Comparison of ENCODE assay signal across 6 cellular contexts in the genomic region with DNA sequence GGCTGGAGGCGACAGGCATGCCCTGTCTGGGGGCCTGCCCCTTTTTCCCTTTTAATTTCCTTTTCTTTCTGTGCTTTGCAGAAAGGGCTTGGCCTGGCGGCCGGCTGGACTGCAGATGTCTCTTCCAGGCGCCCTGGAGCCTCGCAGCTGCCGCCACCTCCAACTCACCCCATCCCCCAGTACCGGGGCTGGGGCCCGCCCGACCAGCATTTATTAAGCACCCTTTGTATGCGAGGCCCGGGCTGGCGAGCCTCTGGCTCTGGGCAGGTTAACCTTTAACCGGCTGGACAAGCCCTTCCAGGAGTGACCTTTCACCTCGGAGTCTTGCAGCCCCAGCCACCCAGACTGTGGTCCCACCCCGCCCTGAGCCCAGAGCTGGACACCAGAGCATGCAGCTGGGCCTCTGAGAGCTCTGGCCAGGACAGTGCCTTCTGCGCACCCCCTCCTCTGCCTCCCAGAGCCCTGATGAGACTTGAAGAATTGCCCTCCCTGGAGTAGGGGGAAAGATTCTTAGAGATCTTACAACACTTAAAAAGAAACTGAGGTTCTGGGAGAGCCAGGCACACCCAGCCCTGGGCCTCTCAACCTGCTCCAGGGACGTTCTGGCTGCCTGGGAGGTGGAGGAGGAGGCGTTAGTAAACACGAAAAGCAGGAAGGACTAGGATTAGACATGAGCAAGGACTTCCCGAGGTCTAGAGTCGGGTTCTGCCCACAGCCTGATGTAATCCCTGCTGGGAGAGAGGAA. TPM values are rescaled to one million over a fixed set of nuclear protein-coding genes. Genes with fewer than 3 reads are reported as not detected.
DNase-seq lines count a peak whose midpoint lies in the region; ATAC-seq and TF ChIP-seq lines count a peak whose summit lies in the region.

No MANE protein-coding gene starts in this region.

- peaks cover 70% of the 10 kb centered on the region for H3K27me3 Mint-ChIP-seq in activated naive CD4-positive, alpha-beta T cell treated with anti-CD3 and anti-CD28 coated beads, Interleukin-2, amount 10 ng/mL, durations not matched to agents 7 days and 5 days

- peaks cover 10% of the 10 kb centered on the region for H3K4me1 Mint-ChIP-seq in activated naive CD4-positive, alpha-beta T cell treated with anti-CD3 and anti-CD28 coated beads, Interleukin-2, amount 10 ng/mL, durations not matched to agents 7 days and 5 days

- intact Hi-C loops in prostate gland (cut with DNase I) = loop anchor here (2.0 kb wide), 1 partner anchor 20 kb away; the partner anchor contains the start of gene BABAM1

- CTCF ChIA-PET in activated naive CD4-positive, alpha-beta T cell treated with anti-CD3 and anti-CD28 coated beads, Interleukin-2, amount 10 ng/mL, durations not matched to agents 7 days and 5 days (lab: Charles Lee) = no interaction called here

- H3K4me3 ChIP-seq in duodenal mucosa (ENCODE audit: low read depth in 1 of 2, low read length in 2 of 2) = peak overlapping the region; percentile 61 to 64
- peak overlapping the region; percentile 53 to 87 for H3K4me3 ChIP-seq in prostate gland

- peak overlapping the region; percentile 35 for H3K4me3 Mint-ChIP-seq in activated naive CD4-positive, alpha-beta T cell treated with anti-CD3 and anti-CD28 coated beads, Interleukin-2, amount 10 ng/mL, durations not matched to agents 7 days and 5 days

- TF ChIP-seq CTCF in prostate gland (IDR thresholded peaks at IDR 0.05) = peak in 1 of 4 experiments; percentile 18

- H3K9ac ChIP-seq in duodenal mucosa (ENCODE audit: low read depth in 1 of 2, low read length in 2 of 2) = peak overlapping the region; percentile 43 to 68

- no peak for DNase-seq in activated naive CD4-positive, alpha-beta T cell treated with anti-CD3 and anti-CD28 coated beads, Interleukin-2, amount 10 ng/mL, durations not matched to agents 7 days and 5 days
- no peak for DNase-seq in activated naive CD4-positive, alpha-beta T cell treated with anti-CD3 and anti-CD28 coated beads, Interleukin-2, amount 50 U/mL, for 72 hours (ENCODE audit: low spot score in 2 of 2)
- no peak for DNase-seq in prostate gland (ENCODE audit: low spot score)

- no peak overlapping the region for H3K27ac Mint-ChIP-seq in activated naive CD4-positive, alpha-beta T cell treated with anti-CD3 and anti-CD28 coated beads, Interleukin-2, amount 10 ng/mL, durations not matched to agents 7 days and 5 days
- H3K27ac Mint-ChIP-seq in activated naive CD4-positive, alpha-beta T cell treated with anti-CD3 and anti-CD28 coated beads, Interleukin-2, amount 50 U/mL, for 72 hours = peak overlapping the region in 1 of 2 donors; percentile 62

- no peak for ATAC-seq in activated naive CD4-positive, alpha-beta T cell treated with anti-CD3 and anti-CD28 coated beads, Interleukin-2, amount 50 U/mL, for 72 hours
- ATAC-seq in GM21717 (IDR thresholded peaks at IDR 0.05; ENCODE audit: unreplicated experiment) (no peak), GM21526 (IDR thresholded peaks at IDR 0.05; ENCODE audit: low FRiP score, unreplicated experiment) (no peak)

- H3K27me3 ChIP-seq in duodenal mucosa (ENCODE audit: control insufficient read depth in 1 of 2, insufficient read depth in 2 of 2, low read length in 2 of 2) (no peaks in the 10 kb centered on the region), prostate gland (replicated peaks; ENCODE audit: insufficient read depth) (no peaks in the 10 kb centered on the region)

- no peak for TF ChIP-seq POLR2A in prostate gland (IDR thresholded peaks at IDR 0.05)

- 24% methylated on average over 21 of the region's 21 CpGs for WGBS in prostate gland

- H3K9me3 ChIP-seq in duodenal mucosa (ENCODE audit: control insufficient read depth in 1 of 2, low read length in 2 of 2) (no peaks in the 10 kb centered on the region), prostate gland (no peaks in the 10 kb centered on the region)

- peak overlapping the region; percentile 82 for H3K27ac ChIP-seq in duodenal mucosa (ENCODE audit: low read depth, low read length)
- H3K27ac ChIP-seq in prostate gland = peak overlapping the region; percentile 79 to 80

- no peaks in the 10 kb centered on the region for H3K36me3 ChIP-seq in duodenal mucosa (ENCODE audit: control insufficient read depth in 1 of 2, insufficient read depth in 2 of 2, low read length in 2 of 2)
- H3K36me3 ChIP-seq in prostate gland = no peaks in the 10 kb centered on the region

- no peaks in the 10 kb centered on the region for H3K9me3 Mint-ChIP-seq in activated naive CD4-positive, alpha-beta T cell treated with anti-CD3 and anti-CD28 coated beads, Interleukin-2, amount 10 ng/mL, durations not matched to agents 7 days and 5 days
- no peaks in the 10 kb centered on the region for H3K9me3 Mint-ChIP-seq in activated naive CD4-positive, alpha-beta T cell treated with anti-CD3 and anti-CD28 coated beads, Interleukin-2, amount 50 U/mL, for 72 hours

- H3K4me1 ChIP-seq in duodenal mucosa (ENCODE audit: control insufficient read depth in 1 of 2, insufficient read depth in 2 of 2, low read length in 2 of 2) = peaks cover 35 to 53% of the 10 kb centered on the region in 2 donors
- no peaks in the 10 kb centered on the region for H3K4me1 ChIP-seq in prostate gland (replicated peaks)

- H3K36me3 Mint-ChIP-seq in activated naive CD4-positive, alpha-beta T cell treated with anti-CD3 and anti-CD28 coated beads, Interleukin-2, amount 10 ng/mL, durations not matched to agents 7 days and 5 days = no peaks in the 10 kb centered on the region
- no peaks in the 10 kb centered on the region for H3K36me3 Mint-ChIP-seq in activated naive CD4-positive, alpha-beta T cell treated with anti-CD3 and anti-CD28 coated beads, Interleukin-2, amount 50 U/mL, for 72 hours

RNA-seq across cellular contexts. Expression of gene NR2F6, which starts 1.1 kb away (rescaled TPM):
- 10 to 100 TPM in 1 of 2 donors, 1 to 10 TPM in 1; 5.8 to 12.9 TPM for total RNA-seq in activated naive CD4-positive, alpha-beta T cell treated with anti-CD3 and anti-CD28 coated beads, Interleukin-2, amount 50 U/mL, for 72 hours
- total RNA-seq in prostate gland = 100 to 1,000 TPM in 1 of 2 donors, 10 to 100 TPM in 1; 91.7 to 108 TPM

RNA-seq across cellular contexts. Expression of gene USHBP1, which starts 17.7 kb away (rescaled TPM):
- total RNA-seq in activated naive CD4-positive, alpha-beta T cell treated with anti-CD3 and anti-CD28 coated beads, Interleukin-2, amount 50 U/mL, for 72 hours = under 1 TPM; 0.43 to 0.49 TPM
- total RNA-seq in prostate gland = 1 to 10 TPM; 3.5 to 8.4 TPM

RNA-seq across cellular contexts. Expression of gene BABAM1, which starts 20.4 kb away (rescaled TPM):
- 100 to 1,000 TPM; 115 to 125 TPM for total RNA-seq in activated naive CD4-positive, alpha-beta T cell treated with anti-CD3 and anti-CD28 coated beads, Interleukin-2, amount 50 U/mL, for 72 hours
- 10 to 100 TPM; 80.0 to 81.6 TPM for total RNA-seq in prostate gland

RNA-seq across cellular contexts. Expression of gene OCEL1, which starts 20.8 kb away (rescaled TPM):
- total RNA-seq in activated naive CD4-positive, alpha-beta T cell treated with anti-CD3 and anti-CD28 coated beads, Interleukin-2, amount 50 U/mL, for 72 hours = 10 to 100 TPM; 14.3 to 17.1 TPM
- total RNA-seq in prostate gland = 10 to 100 TPM; 21.6 to 26.2 TPM

RNA-seq across cellular contexts. Expression of gene USE1, which starts 31.7 kb away (rescaled TPM):
- total RNA-seq in activated naive CD4-positive, alpha-beta T cell treated with anti-CD3 and anti-CD28 coated beads, Interleukin-2, amount 50 U/mL, for 72 hours = 10 to 100 TPM; 28.6 to 39.1 TPM
- 10 to 100 TPM; 24.5 to 30.3 TPM for total RNA-seq in prostate gland

Comparison
In these comparisons a context has a peak if more than half of its experiments do, and no peak if none do; other contexts are left out.
1. RNA of gene NR2F6, which starts 1.1 kb away (total RNA-seq): 91.7 to 108 TPM in prostate gland; 5.8 to 12.9 TPM in activated naive CD4-positive, alpha-beta T cell treated with anti-CD3 and anti-CD28 coated beads, Interleukin-2, amount 50 U/mL, for 72 hours; every median in the first group is over 4 times any median in the second.